ENCODE assay signal across 16 cellular contexts in genomic region chr3:149670742-149671492, GRCh38. TPM values are rescaled to one million over a fixed set of nuclear protein-coding genes. Genes with fewer than 3 reads are reported as not detected.
DNase-seq lines count a peak whose midpoint lies in the region; ATAC-seq and TF ChIP-seq lines count a peak whose summit lies in the region.
"Had no signal": no experiment of that assay in that cellular context is flagged by ENCODE, and none has a peak within 500 bp of the region (broad histone marks: within the 10 kb centered on the region; RNA-seq: fewer than 3 reads in every experiment).

No MANE protein-coding gene starts in this region.

- no peaks in the 10 kb centered on the region for H3K9me3 ChIP-seq in MM.1S (replicated peaks; ENCODE audit: insufficient read depth, low read length)
- H3K9me3 ChIP-seq in smooth muscle cell (replicated peaks; ENCODE audit: low read depth): no peaks in the 10 kb centered on the region
- H3K9me3 ChIP-seq: lower lobe of right lung, Peyer's patch had no signal

- H2AFZ ChIP-seq in MM.1S (ENCODE audit: low read length): no peak overlapping the region
- peak overlapping the region; percentile 82 for H2AFZ ChIP-seq in smooth muscle cell (ENCODE audit: low read depth)

- H3K9ac ChIP-seq in MM.1S (ENCODE audit: low read length): no peak overlapping the region
- H3K9ac ChIP-seq in smooth muscle cell (ENCODE audit: low read depth): no peak overlapping the region

- no peaks in the 10 kb centered on the region for H3K4me1 ChIP-seq in MM.1S (ENCODE audit: low read length)
- H3K4me1 ChIP-seq in smooth muscle cell (ENCODE audit: low read depth): peaks cover 10% of the 10 kb centered on the region
- H3K4me1 ChIP-seq: lower lobe of right lung, Peyer's patch had no signal

- H4K20me1 ChIP-seq in MM.1S (ENCODE audit: insufficient read depth, low read length) (no peaks in the 10 kb centered on the region), smooth muscle cell (ENCODE audit: low read depth) (no peaks in the 10 kb centered on the region)

- peak; percentile 21 for DNase-seq in MM.1S
- DNase-seq in fibroblast of gingiva (ENCODE audit: low read depth): peak; percentile 7
- DNase-seq in smooth muscle cell (lab: John Stamatoyannopoulos, UW; ENCODE audit: unreplicated experiment): no peak
- DNase-seq in stimulated activated CD4-positive, alpha-beta T cell treated with anti-CD3 and anti-CD28 coated beads, Interleukin-2, amount 100 ng/mL, for 48 hours: no peak
- no peak for DNase-seq in NCI-H1105 (lab: John Stamatoyannopoulos, UW)
- DNase-seq in GOT3 (lab: John Stamatoyannopoulos, UW): no peak
- DNase-seq: activated CD4-positive, alpha-beta memory T cell treated with anti-CD3 and anti-CD28 coated beads, Interleukin-2, amount 10 ng/mL, durations not matched to agents 7 days and 5 days; activated effector memory CD4-positive, alpha-beta T cell treated with Interleukin-2 at 50 U/mL for 16 hours; CD4-positive, CD25-positive, alpha-beta regulatory T cell; dermis blood vessel endothelial cell; hippocampal formation; lower lobe of right lung; natural killer cell; NCI-H446; Peyer's patch had no signal

- no peaks in the 10 kb centered on the region for H3K79me2 ChIP-seq in MM.1S (ENCODE audit: low read length)
- H3K79me2 ChIP-seq in smooth muscle cell (ENCODE audit: low read depth): no peaks in the 10 kb centered on the region

- H3K4me2 ChIP-seq in MM.1S (ENCODE audit: low read depth, low read length) (no peak overlapping the region), smooth muscle cell (peak overlapping the region; percentile 71)

- H3K27ac ChIP-seq in MM.1S (ENCODE audit: low read length): no peak overlapping the region
- peak overlapping the region; percentile 15 for H3K27ac ChIP-seq in smooth muscle cell (ENCODE audit: low read depth)
- H3K27ac ChIP-seq: lower lobe of right lung, Peyer's patch had no signal

- H3K27me3 ChIP-seq in MM.1S (replicated peaks; ENCODE audit: insufficient read depth, low read length) (peaks cover 5% of the 10 kb centered on the region; the same call in 1 of the 2 replicates), smooth muscle cell (ENCODE audit: low read depth) (no peaks in the 10 kb centered on the region)
- H3K27me3 ChIP-seq: Peyer's patch had no signal

- no peaks in the 10 kb centered on the region for H3K9me2 ChIP-seq in MM.1S (replicated peaks; ENCODE audit: insufficient read depth, low read length)

- H3K36me3 ChIP-seq in MM.1S (replicated peaks; ENCODE audit: insufficient read depth, low read length) (no peaks in the 10 kb centered on the region), smooth muscle cell (ENCODE audit: low read depth) (no peaks in the 10 kb centered on the region)
- H3K36me3 ChIP-seq: lower lobe of right lung, Peyer's patch had no signal

- no peaks in the 10 kb centered on the region for H3F3A ChIP-seq in MM.1S (ENCODE audit: insufficient read depth, low read length)
- peaks cover 6% of the 10 kb centered on the region for H3F3A ChIP-seq in smooth muscle cell (ENCODE audit: low read depth)

- peak; percentile 75 for ATAC-seq in GM21786 (IDR thresholded peaks at IDR 0.05; ENCODE audit: unreplicated experiment)
- ATAC-seq: natural killer cell had no signal

- H3K4me3 ChIP-seq in MM.1S (ENCODE audit: low read length): no peak overlapping the region
- H3K4me3 ChIP-seq in smooth muscle cell: no peak overlapping the region
- H3K4me3 ChIP-seq: lower lobe of right lung, Peyer's patch had no signal

- TF ChIP-seq CTCF in MM.1S (IDR thresholded peaks at IDR 0.05; ENCODE audit: low read length) (no peak), smooth muscle cell (IDR thresholded peaks at IDR 0.05; ENCODE audit: borderline replicate concordance, insufficient read depth, poor library complexity, severe bottlenecking) (no peak)

- WGBS in smooth muscle cell (ENCODE audit: low lambda C conversion rate): 31% methylated on average over 10 of the region's 10 CpGs

RNA-seq across cellular contexts. Expression of gene WWTR1, which starts 13.1 kb away (rescaled TPM):
- 54.3 and 55.6 TPM in 2 replicates for total RNA-seq in smooth muscle cell
- 38.4 and 43.7 TPM in 2 replicates for polyA plus RNA-seq in smooth muscle cell

Comparison
In these comparisons a context has a peak if more than half of its experiments do, and no peak if none do; other contexts are left out.
1. DNase-seq: peak in MM.1S (single experiment) and fibroblast of gingiva (single experiment); none in smooth muscle cell (single experiment), stimulated activated CD4-positive, alpha-beta T cell treated with anti-CD3 and anti-CD28 coated beads, Interleukin-2, amount 100 ng/mL, for 48 hours (0 of 2), NCI-H1105 (single experiment) and GOT3 (single experiment).